In genomic region chr14:33850826-33851225, GRCh38 we compare ENCODE assay signal across 18 cellular contexts.
DNase-seq lines count a peak whose midpoint lies in the region; ATAC-seq, FAIRE-seq and TF ChIP-seq lines count a peak whose summit lies in the region.
"Had no signal": no experiment of that assay in that cellular context is flagged by ENCODE, and none has a peak within 500 bp of the region (broad histone marks: within the 10 kb centered on the region; RNA-seq: fewer than 3 reads in every experiment).

No MANE protein-coding gene starts in this region.

- ATAC-seq in HepG2 (peak; percentile 11; the same call in 2 of the 3 replicates), right lobe of liver (no peak)
- ATAC-seq: PC-3 had no signal

- no TSS peak for BruUV-seq in HepG2 (replicated peaks; lab: Mats Ljungman, UMichigan)

- intact Hi-C loops in HepG2 (cut with micrococcal nuclease; ENCODE audit: unreplicated experiment) (no loop called here), right lobe of liver (cut with DNase I) (no loop called here)

- H3K9ac ChIP-seq in HepG2 (ENCODE audit: insufficient read depth, low read depth, low read length) (no peak overlapping the region), H1 (replicated peaks in 1 of 4; ENCODE audit: extremely low read depth in 1 of 4, low read depth in 3 of 4, low read length in 3 of 4) (no peak overlapping the region), neural progenitor cell (no peak overlapping the region)

- H3K27ac ChIP-seq in HepG2 (ENCODE audit: extremely low read length, insufficient read depth, low read length) (no peak overlapping the region), right lobe of liver (no peak overlapping the region), H1 (ENCODE audit: low read depth, low read length) (no peak overlapping the region), neural progenitor cell (no peak overlapping the region), coronary artery (no peak overlapping the region)
- H3K27ac ChIP-seq: HL-60 had no signal

- in situ Hi-C loops in HepG2 (cut with HindIII; ENCODE audit: extremely low pct_ligation_motif_present, low pct_unique_long_range_greater_than_20kb): no loop called here

- H3K4me1 ChIP-seq in HepG2 (ENCODE audit: insufficient read depth, low read length): peaks cover 4% of the 10 kb centered on the region; the same call in 1 of the 2 replicates
- H3K4me1 ChIP-seq in right lobe of liver: no peaks in the 10 kb centered on the region
- peaks cover 4 to 8% (median 6%) of the 10 kb centered on the region in 4 experiments; a peak in 5 of 7 replicates for H3K4me1 ChIP-seq in H1 (replicated peaks in 1 of 4; ENCODE audit: control insufficient read depth in 3 of 4, insufficient read depth in 4 of 4, low read length in 3 of 4)
- H3K4me1 ChIP-seq in neural progenitor cell: peaks cover 29% of the 10 kb centered on the region

- no peak overlapping the region for H2AK5ac ChIP-seq in H1 (ENCODE audit: low read depth, low read length)

- H3K23me2 ChIP-seq in H1 (ENCODE audit: low read depth, low read length): no peaks in the 10 kb centered on the region; the same call in 1 of the 2 replicates

- H2BK20ac ChIP-seq in H1 (ENCODE audit: low read length): no peak overlapping the region

- H3K27me3 Mint-ChIP-seq in neural progenitor cell (ENCODE audit: insufficient read depth, low read depth): peaks cover 5% of the 10 kb centered on the region

- no peaks in the 10 kb centered on the region for H3K79me1 ChIP-seq in H1 (ENCODE audit: low read depth, low read length)

- H3K23ac ChIP-seq in H1 (ENCODE audit: insufficient read length): no peak overlapping the region

- no peak overlapping the region for H2BK120ac ChIP-seq in H1 (replicated peaks; ENCODE audit: low read depth, low read length)

- H2AFZ ChIP-seq in HepG2 (ENCODE audit: low read length) (peak overlapping the region; percentile 3), H1 (ENCODE audit: low read length) (0 out of 2 replicates have a peak overlapping the region, but pooled peaks have one; percentile 13), neural progenitor cell (replicated peaks) (no peak overlapping the region)

- TF ChIP-seq RAD21 in HepG2 (CRISPR knock-in tag; IDR thresholded peaks at IDR 0.05): no peak
- no peak for TF ChIP-seq RAD21 in H1 (IDR thresholded peaks at IDR 0.05 in 1 of 2, conservative IDR thresholded peaks at IDR 0.05 in 1 of 2; ENCODE audit: low read depth in 2 of 2, low read length in 2 of 2)

- no peak overlapping the region for H4K8ac ChIP-seq in H1 (ENCODE audit: extremely low read depth, insufficient read depth, low read length)

- no peaks in the 10 kb centered on the region for H3K36me3 Mint-ChIP-seq in neural progenitor cell

- H4K91ac ChIP-seq in H1 (replicated peaks; ENCODE audit: insufficient read length, low read length): no peak overlapping the region

- no peaks in the 10 kb centered on the region; a peak in 1 of 5 replicates for H3K27me3 ChIP-seq in HepG2 (ENCODE audit: control insufficient read depth in 1 of 2, insufficient read depth in 2 of 2, low read length in 2 of 2)
- no peaks in the 10 kb centered on the region for H3K27me3 ChIP-seq in right lobe of liver
- H3K27me3 ChIP-seq in H1 (replicated peaks in 1 of 4; ENCODE audit: control insufficient read depth in 3 of 4, extremely low read depth in 1 of 4, insufficient read depth in 3 of 4, low read length in 3 of 4): no peaks in the 10 kb centered on the region
- H3K27me3 ChIP-seq in neural progenitor cell: no peaks in the 10 kb centered on the region

- H4K20me1 ChIP-seq in HepG2 (ENCODE audit: insufficient read depth, low read length) (no peaks in the 10 kb centered on the region), H1 (replicated peaks in 1 of 2; ENCODE audit: control insufficient read depth in 1 of 2, insufficient read depth in 2 of 2, low read length in 2 of 2) (no peaks in the 10 kb centered on the region), neural progenitor cell (ENCODE audit: low read depth) (no peaks in the 10 kb centered on the region)

- 16% methylated on average over 7 of the region's 7 CpGs for WGBS in HepG2 (ENCODE audit: low lambda C conversion rate)
- WGBS in right lobe of liver (ENCODE audit: insufficient coverage, low coverage, low lambda C conversion rate, missing lambda C conversion rate): 61% methylated on average over 7 of the region's 7 CpGs
- WGBS in H1 (ENCODE audit: extremely low coverage in 1 of 2, insufficient coverage in 1 of 2, insufficient read length in 1 of 2, insufficient replicate concordance in 2 of 2, low coverage in 1 of 2, low lambda C conversion rate in 2 of 2, missing lambda C conversion rate in 1 of 2), 2 experiments: 90% methylated on average over 7 of the region's 7 CpGs; no CpG with 5 or more reads in 1 of the 2 experiments

- CTCF ChIA-PET in HepG2 (lab: Yijun Ruan, JAX; ENCODE audit: low intra/inter-chr PET ratio, low total read pairs) (interaction anchor here (3.7 kb wide), 2 partner anchors 248 to 376 kb away, joined by 34 to 92 read pairs; no protein-coding TSS in a partner anchor), H1 (lab: Charles Lee; ENCODE audit: partially characterized antibody) (interaction anchor here (0.6 to 7.2 kb wide), 8 partner anchors 10 to 824 kb away, joined by 3 to 80 read pairs (median 14); no protein-coding TSS in a partner anchor)

- no peak overlapping the region for H3K56ac ChIP-seq in H1 (replicated peaks; ENCODE audit: insufficient read length, low read depth, low read length)

- peak overlapping the region; percentile 29 for H3K27ac Mint-ChIP-seq in neural progenitor cell

- H2BK5ac ChIP-seq in H1 (ENCODE audit: low read depth, low read length): no peak overlapping the region

- H3K36me3 ChIP-seq in HepG2 (replicated peaks in 1 of 2; ENCODE audit: control insufficient read depth in 1 of 2, insufficient read depth in 2 of 2, low read length in 2 of 2) (no peaks in the 10 kb centered on the region), right lobe of liver (no peaks in the 10 kb centered on the region), H1 (ENCODE audit: control insufficient read depth in 2 of 4, insufficient read depth in 4 of 4, low read length in 3 of 4) (no peaks in the 10 kb centered on the region), neural progenitor cell (no peaks in the 10 kb centered on the region)

- peaks cover 12% of the 10 kb centered on the region for H3F3A ChIP-seq in neural progenitor cell (ENCODE audit: low read depth)

- no peak overlapping the region for H3K4me3 Mint-ChIP-seq in neural progenitor cell

- 0 out of 2 replicates have a peak overlapping the region, but pooled peaks have one; percentile 4 for H2BK15ac ChIP-seq in H1 (ENCODE audit: low read length)

- H3K9me3 ChIP-seq in HepG2 (ENCODE audit: low read length) (no peaks in the 10 kb centered on the region), right lobe of liver (no peaks in the 10 kb centered on the region), H1 (ENCODE audit: insufficient read depth in 2 of 2, low read depth in 1 of 2, low read length in 1 of 2) (no peaks in the 10 kb centered on the region), neural progenitor cell (ENCODE audit: low read depth) (no peaks in the 10 kb centered on the region)

- H3K4ac ChIP-seq in H1 (replicated peaks; ENCODE audit: insufficient read length, low read depth, low read length): no peak overlapping the region

- no peak for FAIRE-seq in HepG2 (lab: Jason Lieb, UNC)
- no peak for FAIRE-seq in H1 (lab: Jason Lieb, UNC)
- FAIRE-seq: GM18507 had no signal

- H3K18ac ChIP-seq in H1 (ENCODE audit: extremely low read depth, low read length): no peak overlapping the region

- DNase-seq in HepG2 (ENCODE audit: low spot score) (no peak), right lobe of liver (no peak), H1 (ENCODE audit: low read depth in 1 of 2, low spot score in 2 of 2) (no peak), neural progenitor cell (ENCODE audit: low spot score) (no peak), erythroblast (lab: John Stamatoyannopoulos, UW) (no peak), activated gamma-delta T cell treated with Interleukin-2 at 50 U/mL for 16 hours (no peak), coronary artery (ENCODE audit: low spot score) (no peak)
- no peak for DNase-seq in stimulated activated naive CD4-positive, alpha-beta T cell treated with Interleukin-2 at 50 U/mL for 16 hours (lab: John Stamatoyannopoulos, UW)
- DNase-seq: Calu3, H7, Kasumi-1, NCI-H1092 treated with DMSO at 0.1 percent for 48 hours, NCI-H1436 treated with DMSO at 0.1 percent for 48 hours, NCI-H187 treated with DMSO at 0.1 percent for 48 hours, NCI-H748 treated with DMSO at 0.1 percent for 48 hours, PC-3 had no signal

- POLR2A ChIA-PET in HepG2 (lab: Yijun Ruan, JAX) (no interaction called here), H1 (lab: Charles Lee; ENCODE audit: partially characterized antibody) (no interaction called here)

- H2BK12ac ChIP-seq in H1 (ENCODE audit: low read depth, low read length): no peak overlapping the region

- TF ChIP-seq POLR2A in HepG2 (IDR thresholded peaks at IDR 0.05; ENCODE audit: insufficient read depth in 1 of 2, low read depth in 2 of 2, low read length in 2 of 2) (no peak), right lobe of liver (IDR thresholded peaks at IDR 0.05) (no peak), H1 (IDR thresholded peaks at IDR 0.05; ENCODE audit: control extremely low read depth in 1 of 2, low read depth in 2 of 2, low read length in 2 of 2) (no peak), erythroblast (IDR thresholded peaks at IDR 0.05; ENCODE audit: low read length) (no peak)

- no peak overlapping the region for H3K14ac ChIP-seq in H1 (ENCODE audit: insufficient read length)

- no peaks in the 10 kb centered on the region for H3K79me2 ChIP-seq in HepG2 (ENCODE audit: insufficient read depth, low read length)
- H3K79me2 ChIP-seq in H1 (ENCODE audit: control insufficient read depth in 1 of 2, insufficient read depth in 2 of 2, low read length in 2 of 2): no peaks in the 10 kb centered on the region
- H3K79me2 ChIP-seq in neural progenitor cell (ENCODE audit: low read depth): no peaks in the 10 kb centered on the region

- TF ChIP-seq CTCF in HepG2 (CRISPR knock-in tag; IDR thresholded peaks at IDR 0.05) (no peak), right lobe of liver (IDR thresholded peaks at IDR 0.05) (no peak), H1 (IDR thresholded peaks at IDR 0.05; ENCODE audit: control extremely low read depth in 1 of 3, insufficient read depth in 1 of 3, low read depth in 1 of 3, low read length in 3 of 3) (no peak), neural progenitor cell (IDR thresholded peaks at IDR 0.05) (no peak), coronary artery (IDR thresholded peaks at IDR 0.05) (no peak)

- H3K4me2 ChIP-seq in HepG2 (ENCODE audit: low read depth, low read length) (peak overlapping the region; percentile 43), H1 (ENCODE audit: insufficient read depth in 1 of 2, low read depth in 2 of 2, low read length in 2 of 2) (no peak overlapping the region), neural progenitor cell (no peak overlapping the region)

- H3K4me1 Mint-ChIP-seq in neural progenitor cell: peaks cover 28% of the 10 kb centered on the region

- no peaks in the 10 kb centered on the region for H3K9me3 Mint-ChIP-seq in neural progenitor cell

- H3K4me3 ChIP-seq in HepG2 (replicated peaks in 1 of 3; ENCODE audit: insufficient read depth in 1 of 3, low read depth in 2 of 3, low read length in 3 of 3) (no peak overlapping the region; a peak in 1 of 6 replicates), right lobe of liver (no peak overlapping the region), H1 (ENCODE audit: extremely low read depth in 1 of 4, insufficient read depth in 2 of 4, low read depth in 3 of 4, low read length in 4 of 4) (no peak overlapping the region), neural progenitor cell (no peak overlapping the region), coronary artery (no peak overlapping the region)

- TF ChIP-seq EP300 in HepG2 (IDR thresholded peaks at IDR 0.05; ENCODE audit: low read depth in 2 of 2, low read length in 2 of 2) (no peak), HepG2 (CRISPR knock-in tag; IDR thresholded peaks at IDR 0.05; ENCODE audit: borderline replicate concordance) (no peak), H1 (IDR thresholded peaks at IDR 0.05; ENCODE audit: borderline replicate concordance in 1 of 2, low read depth in 2 of 2, low read length in 2 of 2) (no peak)

- no peak overlapping the region for H4K5ac ChIP-seq in H1 (ENCODE audit: insufficient read length, low read depth, low read length)
